ENCODE assay signal across 21 cellular contexts in genomic region chr20:47737923-47738322, GRCh38. TPM values are rescaled to one million over a fixed set of nuclear protein-coding genes. Genes with fewer than 3 reads are reported as not detected.
DNase-seq lines count a peak whose midpoint lies in the region; ATAC-seq, FAIRE-seq and TF ChIP-seq lines count a peak whose summit lies in the region.
"Had no signal": no experiment of that assay in that cellular context is flagged by ENCODE, and none has a peak within 500 bp of the region (broad histone marks: within the 10 kb centered on the region; RNA-seq: fewer than 3 reads in every experiment).

No MANE protein-coding gene starts in this region.

- no peak for FAIRE-seq in GM12878 (lab: Jason Lieb, UNC)
- FAIRE-seq: A549, GM12891, GM19239, H54, K562 had no signal

- H3K4me1 ChIP-seq in heart left ventricle (peaks cover 0 to 16% (median 0%) of the 10 kb centered on the region in 12 donors), GM12878 (ENCODE audit: control insufficient read depth, insufficient read depth, low read length) (no peaks in the 10 kb centered on the region), mammary epithelial cell (ENCODE audit: insufficient read depth, low read length) (no peaks in the 10 kb centered on the region)

- peaks cover 0 to 20% (median 0%) of the 10 kb centered on the region in 9 donors for H3K36me3 ChIP-seq in heart left ventricle
- no peaks in the 10 kb centered on the region for H3K36me3 ChIP-seq in GM12878 (ENCODE audit: control insufficient read depth in 2 of 2, insufficient read depth in 2 of 2, low read length in 1 of 2)
- H3K36me3 ChIP-seq in mammary epithelial cell (ENCODE audit: insufficient read depth, low read length) = peaks cover 7% of the 10 kb centered on the region
- H3K36me3 ChIP-seq: BLaER1 had no signal

- SMC1A ChIA-PET in GM12878 (lab: Charles Lee; ENCODE audit: uncharacterized antibody, unreplicated experiment) = no interaction called here

- in situ Hi-C loops in GM12878 (cut with MboI) = no loop called here
- in situ Hi-C loops in mammary epithelial cell (cut with MboI; ENCODE audit: low sequenced_read_pairs in 2 of 2) = no loop called here

- no peak for ATAC-seq in Right ventricle myocardium superior (ENCODE audit: poor library complexity)
- no peak for ATAC-seq in heart left ventricle
- ATAC-seq in GM12878 = no peak
- ATAC-seq in activated CD8-positive, alpha-beta T cell treated with anti-CD3 and anti-CD28 coated beads for 36 hours = no peak
- ATAC-seq: A549; CD8-positive, alpha-beta T cell; HCT116; K562 had no signal

- peaks cover 7% of the 10 kb centered on the region for H3K9me3 Mint-ChIP-seq in nephron progenitor cell
- H3K9me3 Mint-ChIP-seq in activated CD8-positive, alpha-beta T cell treated with anti-CD3 and anti-CD28 coated beads for 36 hours = no peaks in the 10 kb centered on the region
- H3K9me3 Mint-ChIP-seq: CD8-positive, alpha-beta T cell; HFFc6 had no signal

- no peaks in the 10 kb centered on the region for H3K27me3 ChIP-seq in heart left ventricle
- no peaks in the 10 kb centered on the region; a peak in 1 of 4 replicates for H3K27me3 ChIP-seq in GM12878 (replicated peaks in 1 of 2; ENCODE audit: control insufficient read depth in 2 of 2, insufficient read depth in 2 of 2, low read length in 1 of 2)
- no peaks in the 10 kb centered on the region for H3K27me3 ChIP-seq in mammary epithelial cell (ENCODE audit: insufficient read depth, low read length)
- H3K27me3 ChIP-seq: BLaER1 had no signal

- no peak for TF ChIP-seq CTCF in heart left ventricle (IDR thresholded peaks at IDR 0.05)
- no peak for TF ChIP-seq CTCF in GM12878 (IDR thresholded peaks at IDR 0.05 in 2 of 3, conservative IDR thresholded peaks at IDR 0.05 in 1 of 3; ENCODE audit: control insufficient read depth in 2 of 3, extremely low read depth in 1 of 3, insufficient read depth in 1 of 3, low read depth in 3 of 3, low read length in 3 of 3)
- no peak for TF ChIP-seq CTCF in nephron progenitor cell (IDR thresholded peaks at IDR 0.05)
- TF ChIP-seq CTCF in activated CD8-positive, alpha-beta T cell treated with anti-CD3 and anti-CD28 coated beads for 36 hours (IDR thresholded peaks at IDR 0.05) = no peak
- TF ChIP-seq CTCF in mammary epithelial cell (conservative IDR thresholded peaks at IDR 0.05 in 1 of 2, IDR thresholded peaks at IDR 0.05 in 1 of 2; ENCODE audit: extremely low read depth in 1 of 2, insufficient read depth in 1 of 2, low read depth in 1 of 2, low read length in 2 of 2) = no peak

- H3K27me3 Mint-ChIP-seq in nephron progenitor cell (ENCODE audit: low read depth, poor library complexity) = peaks cover 2% of the 10 kb centered on the region
- no peaks in the 10 kb centered on the region for H3K27me3 Mint-ChIP-seq in activated CD8-positive, alpha-beta T cell treated with anti-CD3 and anti-CD28 coated beads for 36 hours

- H2AFZ ChIP-seq in GM12878 (ENCODE audit: control insufficient read depth, low read depth, low read length) (no peak overlapping the region), mammary epithelial cell (ENCODE audit: low read depth, low read length) (no peak overlapping the region)
- H2AFZ ChIP-seq: GM23248 had no signal

- no TSS peak for BruUV-seq in GM12878 (replicated peaks; lab: Mats Ljungman, UMichigan)
- no TSS peak for BruUV-seq in mammary epithelial cell (replicated peaks; lab: Mats Ljungman, UMichigan)

- peak overlapping the region; percentile 57 for H3K27ac Mint-ChIP-seq in nephron progenitor cell
- no peak overlapping the region for H3K27ac Mint-ChIP-seq in activated CD8-positive, alpha-beta T cell treated with anti-CD3 and anti-CD28 coated beads for 36 hours
- H3K27ac Mint-ChIP-seq: CD8-positive, alpha-beta T cell; HFFc6 had no signal

- TF ChIP-seq EP300 in GM12878 (IDR thresholded peaks at IDR 0.05; ENCODE audit: borderline replicate concordance in 1 of 2, control insufficient read depth in 1 of 2, low read depth in 2 of 2, low read length in 2 of 2) = no peak

- no peak overlapping the region for H3K9ac ChIP-seq in GM12878 (ENCODE audit: control insufficient read depth, insufficient read depth, low read length)
- no peak overlapping the region for H3K9ac ChIP-seq in mammary epithelial cell (ENCODE audit: insufficient read depth, low read length)
- H3K9ac ChIP-seq: BLaER1, GM23248 had no signal

- H3K4me3 Mint-ChIP-seq in nephron progenitor cell = no peak overlapping the region
- H3K4me3 Mint-ChIP-seq in activated CD8-positive, alpha-beta T cell treated with anti-CD3 and anti-CD28 coated beads for 36 hours = no peak overlapping the region
- H3K4me3 Mint-ChIP-seq: CD8-positive, alpha-beta T cell; HFFc6 had no signal

- POLR2A ChIA-PET in GM12878 (lab: Charles Lee) = no interaction called here
- POLR2A ChIA-PET in activated CD8-positive, alpha-beta T cell treated with anti-CD3 and anti-CD28 coated beads for 36 hours (lab: Charles Lee) = no interaction called here

- DNase-seq in Right ventricle myocardium superior = peak; percentile 17
- DNase-seq in heart left ventricle = no peak
- no peak for DNase-seq in GM12878 (ENCODE audit: low read depth, low spot score)
- DNase-seq in nephron progenitor cell = no peak
- DNase-seq in HuH-7 (ENCODE audit: low spot score) = no peak
- DNase-seq in activated CD8-positive, alpha-beta T cell treated with anti-CD3 and anti-CD28 coated beads for 36 hours = no peak
- no peak for DNase-seq in mammary epithelial cell
- DNase-seq: Calu3; CD8-positive, alpha-beta T cell; DMS79 treated with DMSO at 0.1 percent for 48 hours; GM23248; HFFc6; IMR-90 had no signal

- H3K4me2 ChIP-seq in GM12878 (ENCODE audit: control insufficient read depth, insufficient read depth) (no peak overlapping the region), mammary epithelial cell (ENCODE audit: insufficient read depth, low read depth, low read length) (no peak overlapping the region)
- H3K4me2 ChIP-seq: A549, BLaER1 had no signal

- no peaks in the 10 kb centered on the region for H4K20me1 ChIP-seq in GM12878 (ENCODE audit: control insufficient read depth, insufficient read depth)
- H4K20me1 ChIP-seq in mammary epithelial cell (ENCODE audit: insufficient read depth, low read length) = no peaks in the 10 kb centered on the region
- H4K20me1 ChIP-seq: BLaER1 had no signal

- peaks cover 29% of the 10 kb centered on the region for H3K4me1 Mint-ChIP-seq in nephron progenitor cell
- no peaks in the 10 kb centered on the region for H3K4me1 Mint-ChIP-seq in activated CD8-positive, alpha-beta T cell treated with anti-CD3 and anti-CD28 coated beads for 36 hours (ENCODE audit: low read depth)

- intact Hi-C loops in Right ventricle myocardium superior (cut with DNase I) (no loop called here), heart left ventricle (cut with DNase I) (loop anchor here in 1 of 10 donors (5.0 kb wide), 1 partner anchor 34 kb away; no protein-coding TSS in a partner anchor), GM12878 (cut with micrococcal nuclease; ENCODE audit: unreplicated experiment) (no loop called here), mammary epithelial cell (cut with micrococcal nuclease) (no loop called here)
- intact Hi-C loops in activated CD8-positive, alpha-beta T cell treated with anti-CD3 and anti-CD28 coated beads for 36 hours (cut with micrococcal nuclease) = no loop called here

- H3K36me3 Mint-ChIP-seq in nephron progenitor cell (ENCODE audit: low read depth) = peaks cover 63% of the 10 kb centered on the region
- H3K36me3 Mint-ChIP-seq in activated CD8-positive, alpha-beta T cell treated with anti-CD3 and anti-CD28 coated beads for 36 hours (ENCODE audit: low read depth) = no peaks in the 10 kb centered on the region
- H3K36me3 Mint-ChIP-seq: CD8-positive, alpha-beta T cell had no signal

- H3K27ac ChIP-seq in heart left ventricle (no peak overlapping the region), GM12878 (ENCODE audit: control insufficient read depth, insufficient read depth) (no peak overlapping the region), mammary epithelial cell (ENCODE audit: insufficient read depth, low read depth, low read length) (no peak overlapping the region)
- H3K27ac ChIP-seq: 22Rv1, A549, BLaER1, GM23248 had no signal

- CTCF ChIA-PET in GM12878 (lab: Yijun Ruan, JAX) (no interaction called here), mammary epithelial cell (lab: Charles Lee; ENCODE audit: low non-redundant PET) (no interaction called here)
- CTCF ChIA-PET in activated CD8-positive, alpha-beta T cell treated with anti-CD3 and anti-CD28 coated beads for 36 hours (lab: Charles Lee) = no interaction called here

- RAD21 ChIA-PET in GM12878 (lab: Charles Lee; ENCODE audit: unreplicated experiment) = no interaction called here

- no peaks in the 10 kb centered on the region for H3K79me2 ChIP-seq in GM12878 (ENCODE audit: control insufficient read depth, insufficient read depth, low read length)
- H3K79me2 ChIP-seq in mammary epithelial cell (ENCODE audit: insufficient read depth, low read length) = peaks cover 56% of the 10 kb centered on the region

- peaks cover 0 to 4% (median 0%) of the 10 kb centered on the region in 12 donors for H3K9me3 ChIP-seq in heart left ventricle
- no peaks in the 10 kb centered on the region; the same call in 2 of the 3 replicates for H3K9me3 ChIP-seq in GM12878 (replicated peaks; ENCODE audit: control insufficient read depth, insufficient read depth, low read length)
- no peaks in the 10 kb centered on the region for H3K9me3 ChIP-seq in mammary epithelial cell (replicated peaks; ENCODE audit: insufficient read depth, low read length)
- H3K9me3 ChIP-seq: BLaER1 had no signal

- dilution Hi-C loops in mammary epithelial cell (cut with HindIII; ENCODE audit: low sequenced_read_pairs) = no loop called here

- H3K4me3 ChIP-seq in heart left ventricle = no peak overlapping the region
- H3K4me3 ChIP-seq in GM12878 = no peak overlapping the region
- no peak overlapping the region for H3K4me3 ChIP-seq in mammary epithelial cell (replicated peaks in 1 of 3; ENCODE audit: insufficient read depth in 1 of 3, low read depth in 2 of 3, low read length in 3 of 3)
- H3K4me3 ChIP-seq: A549, BLaER1, GM23248, K562 had no signal

- TF ChIP-seq RAD21 in GM12878 (IDR thresholded peaks at IDR 0.05; ENCODE audit: insufficient read depth, low read depth, low read length) = no peak

- 92 to 95% (median 93%) methylated on average over 9 of the region's 9 CpGs for WGBS in heart left ventricle, 4 donors
- 33% methylated on average over 9 of the region's 9 CpGs for WGBS in GM12878 (ENCODE audit: insufficient coverage, insufficient replicate concordance, low lambda C conversion rate, missing lambda C conversion rate)
- WGBS in mammary epithelial cell (ENCODE audit: low coverage, missing lambda C conversion rate) = 96% methylated on average over 9 of the region's 9 CpGs

- TF ChIP-seq POLR2A in heart left ventricle (IDR thresholded peaks at IDR 0.05) (no peak), GM12878 (IDR thresholded peaks at IDR 0.05; ENCODE audit: low read depth, low read length) (no peak)

RNA-seq across cellular contexts. Expression of gene SULF2, which starts 47.4 kb away (rescaled TPM):
- 32.0 TPM for total RNA-seq in Right ventricle myocardium superior
- total RNA-seq in heart left ventricle = 10 to 100 TPM; 16.7 to 51.5 (median 33.6) TPM
- polyA plus RNA-seq in heart left ventricle = 10 to 100 TPM; 16.9 to 26.0 TPM
- total RNA-seq in GM12878 (2013; cell fraction: nucleolus; rRNA removed) = 33.0 and 35.5 TPM in 2 replicates
- 0.38 and 2.0 TPM in 2 replicates for total RNA-seq in GM12878 (2014; rRNA removed)
- total RNA-seq in GM12878 (2014; rRNA removed; fragmentation: Illumina TruSeq; extraction: Trizol) = 0.83 and 1.1 TPM in 2 replicates
- total RNA-seq in GM12878 (2021) = 2.9 and 4.1 TPM in 2 replicates
- polyA plus RNA-seq in GM12878 (2011; ENCODE audit: low read depth) = 3.0 TPM
- 0.97 and 1.3 TPM in 2 replicates for polyA plus RNA-seq in GM12878 (2011; rRNA removed)
- polyA plus RNA-seq in GM12878 (2011; cell fraction: cytosol; rRNA removed) = 1.4 and 1.9 TPM in 2 replicates
- polyA plus RNA-seq in GM12878 (2011; cell fraction: nucleus; rRNA removed) = 7.1 and 8.4 TPM in 2 replicates
- 2.4 and 3.0 TPM in 2 replicates for polyA plus RNA-seq in GM12878 (2012)
- 1.1 and 1.9 TPM in 2 replicates for polyA plus RNA-seq in GM12878 (2014; fragmentation: Illumina TruSeq; extraction: Trizol)
- polyA plus RNA-seq in GM12878 (2014; fragmentation: Nextera tagmentation; extraction: Ambion mirVana) = 1 to 10 TPM in 1 of 2 experiments, under 1 TPM in 1; 0.69 to 1.4 TPM
- 1.3 and 1.7 TPM in 2 replicates for polyA plus RNA-seq in GM12878 (2014; rRNA removed)
- 1 to 10 TPM; 2.4 to 2.5 TPM for polyA plus RNA-seq in GM12878 (2016; fragmentation: Nextera tagmentation; extraction: Ambion mirVana)
- 1.4 and 2.4 TPM in 2 replicates for polyA minus RNA-seq in GM12878 (2011; rRNA and poly(A)+ RNA removed)
- 1.8 TPM in 1 of 2 replicates, not detected in the other for polyA minus RNA-seq in GM12878 (2011; cell fraction: cytosol; rRNA and poly(A)+ RNA removed)
- polyA minus RNA-seq in GM12878 (2011; cell fraction: nucleus; rRNA and poly(A)+ RNA removed) = 1.7 and 2.8 TPM in 2 replicates
- under 1 TPM; 0.47 to 0.50 TPM for total RNA-seq in activated CD8-positive, alpha-beta T cell treated with anti-CD3 and anti-CD28 coated beads for 36 hours
- total RNA-seq in mammary epithelial cell = 100 to 1,000 TPM; 256 to 276 TPM
- 44.0 TPM for polyA plus RNA-seq in mammary epithelial cell
- polyA minus RNA-seq in mammary epithelial cell = 176 TPM
- polyA plus RNA-seq: K562 had no signal
